In the genomic region with DNA sequence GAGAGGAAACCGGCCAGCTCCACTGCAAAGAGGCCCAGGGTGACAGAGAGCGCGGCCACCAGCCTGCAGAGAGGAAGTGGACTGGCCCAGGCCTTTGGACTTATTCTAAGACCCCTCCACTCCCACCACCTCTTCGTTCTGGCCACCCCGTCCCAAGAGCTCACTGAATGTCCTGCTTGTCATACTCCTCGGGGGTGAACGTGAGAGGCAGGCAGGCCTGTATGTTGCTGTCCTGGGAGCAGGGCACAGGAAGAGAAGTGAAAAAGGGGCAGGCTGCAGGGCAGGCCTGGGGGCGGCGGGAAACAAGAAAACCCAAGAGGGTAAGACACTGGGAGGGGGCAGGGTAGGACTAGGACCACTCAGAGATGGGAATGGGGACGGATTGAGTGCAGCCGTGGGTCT, we compare ENCODE assay signal across 8 cellular contexts. TPM values are rescaled to one million over a fixed set of nuclear protein-coding genes. Genes with fewer than 3 reads are reported as not detected.
DNase-seq lines count a peak whose midpoint lies in the region; ATAC-seq lines count a peak whose summit lies in the region.

No MANE protein-coding gene starts in this region.

- DNase-seq in T-helper 1 cell (no peak), OCI-M1 (lab: John Stamatoyannopoulos, UW) (peak; percentile 80), AG08396 (ENCODE audit: low spot score) (no peak), activated gamma-delta T cell (lab: John Stamatoyannopoulos, UW) (no peak)
- DNase-seq in effector memory CD8-positive, alpha-beta T cell, result no peak
- DNase-seq in naive thymus-derived CD8-positive, alpha-beta T cell, result no peak
- DNase-seq in NK-92 treated with Interleukin-12 subunit alpha and Interleukin-12 subunit beta, amount 100 ng/mL, for 24 hours (lab: John Stamatoyannopoulos, UW), result no peak

- no peak for ATAC-seq in effector memory CD8-positive, alpha-beta T cell (replicated peaks)
- no peak for ATAC-seq in naive thymus-derived CD8-positive, alpha-beta T cell

- no peaks in the 10 kb centered on the region for H3K9me3 Mint-ChIP-seq in T-helper 1 cell treated with Interleukin-12 subunit alpha and Interleukin-12 subunit beta and Interleukin-4 antibody, amounts not matched to agents 30 μg/mL and 1 μg/mL, for 36 hours
- no peaks in the 10 kb centered on the region for H3K9me3 Mint-ChIP-seq in effector memory CD8-positive, alpha-beta T cell
- no peaks in the 10 kb centered on the region for H3K9me3 Mint-ChIP-seq in naive thymus-derived CD8-positive, alpha-beta T cell

- peaks cover 1% of the 10 kb centered on the region for H3K27me3 Mint-ChIP-seq in T-helper 1 cell treated with Interleukin-12 subunit alpha and Interleukin-12 subunit beta and Interleukin-4 antibody, amounts not matched to agents 30 μg/mL and 1 μg/mL, for 36 hours (ENCODE audit: low read depth)
- H3K27me3 Mint-ChIP-seq in effector memory CD8-positive, alpha-beta T cell, result no peaks in the 10 kb centered on the region
- H3K27me3 Mint-ChIP-seq in naive thymus-derived CD8-positive, alpha-beta T cell, result no peaks in the 10 kb centered on the region

- peaks cover 43% of the 10 kb centered on the region for H3K4me1 Mint-ChIP-seq in T-helper 1 cell treated with Interleukin-12 subunit alpha and Interleukin-12 subunit beta and Interleukin-4 antibody, amounts not matched to agents 30 μg/mL and 1 μg/mL, for 36 hours (ENCODE audit: low read depth)
- peaks cover 30 to 41% of the 10 kb centered on the region in 2 donors for H3K4me1 Mint-ChIP-seq in effector memory CD8-positive, alpha-beta T cell (ENCODE audit: low read depth in 2 of 2)
- peaks cover 20 to 56% (median 52%) of the 10 kb centered on the region in 4 donors for H3K4me1 Mint-ChIP-seq in naive thymus-derived CD8-positive, alpha-beta T cell

- peak overlapping the region; percentile 97 for H3K4me3 Mint-ChIP-seq in T-helper 1 cell treated with Interleukin-12 subunit alpha and Interleukin-12 subunit beta and Interleukin-4 antibody, amounts not matched to agents 30 μg/mL and 1 μg/mL, for 36 hours
- peak overlapping the region; percentile 96 to 97 for H3K4me3 Mint-ChIP-seq in effector memory CD8-positive, alpha-beta T cell
- peak overlapping the region; percentile 89 to 94 (median 92) for H3K4me3 Mint-ChIP-seq in naive thymus-derived CD8-positive, alpha-beta T cell

- peak overlapping the region; percentile 96 for H3K27ac Mint-ChIP-seq in T-helper 1 cell treated with Interleukin-12 subunit alpha and Interleukin-12 subunit beta and Interleukin-4 antibody, amounts not matched to agents 30 μg/mL and 1 μg/mL, for 36 hours
- peak overlapping the region; percentile 92 to 97 for H3K27ac Mint-ChIP-seq in effector memory CD8-positive, alpha-beta T cell
- H3K27ac Mint-ChIP-seq in naive thymus-derived CD8-positive, alpha-beta T cell, result peak overlapping the region; percentile 92 to 100 (median 100)

- no peaks in the 10 kb centered on the region for H3K36me3 Mint-ChIP-seq in T-helper 1 cell treated with Interleukin-12 subunit alpha and Interleukin-12 subunit beta and Interleukin-4 antibody, amounts not matched to agents 30 μg/mL and 1 μg/mL, for 36 hours (ENCODE audit: low read depth)
- peaks cover 33% of the 10 kb centered on the region for H3K36me3 Mint-ChIP-seq in effector memory CD8-positive, alpha-beta T cell (ENCODE audit: insufficient read depth)
- H3K36me3 Mint-ChIP-seq in naive thymus-derived CD8-positive, alpha-beta T cell, result no peaks in the 10 kb centered on the region

- POLR2A ChIA-PET in naive thymus-derived CD8-positive, alpha-beta T cell (lab: Charles Lee), result interaction anchor here (0.9 to 41.9 kb wide), 7 partner anchors 6 to 120 kb away, joined by 3 to 1171 read pairs (median 8); partner anchors contain the start of genes BORCS6, CTC1, PER1 and SLC25A35

RNA-seq across cellular contexts. Expression of gene TMEM107, which starts 0.4 kb away (rescaled TPM):
- 10 to 100 TPM; 17.2 to 19.4 TPM for total RNA-seq in naive thymus-derived CD8-positive, alpha-beta T cell
- 10 to 100 TPM; 36.4 to 55.3 (median 41.9) TPM for polyA plus RNA-seq in naive thymus-derived CD8-positive, alpha-beta T cell

RNA-seq across cellular contexts. Expression of gene VAMP2, which starts 13.0 kb away (rescaled TPM):
- 100 to 1,000 TPM; 219 to 238 TPM for total RNA-seq in naive thymus-derived CD8-positive, alpha-beta T cell
- polyA plus RNA-seq in naive thymus-derived CD8-positive, alpha-beta T cell, result 10 to 100 TPM; 50.4 to 84.2 (median 64.4) TPM

RNA-seq across cellular contexts. Expression of gene BORCS6, which starts 14.2 kb away (rescaled TPM):
- total RNA-seq in naive thymus-derived CD8-positive, alpha-beta T cell, result 10 to 100 TPM; 15.1 to 15.5 TPM
- 10 to 100 TPM; 16.1 to 22.6 (median 16.9) TPM for polyA plus RNA-seq in naive thymus-derived CD8-positive, alpha-beta T cell

RNA-seq across cellular contexts. Expression of gene PER1, which starts 23.6 kb away (rescaled TPM):
- total RNA-seq in naive thymus-derived CD8-positive, alpha-beta T cell, result 100 to 1,000 TPM; 148 to 153 TPM
- 10 to 100 TPM in 2 of 3 donors, 1 to 10 TPM in 1; 6.1 to 11.4 (median 10.7) TPM for polyA plus RNA-seq in naive thymus-derived CD8-positive, alpha-beta T cell

RNA-seq across cellular contexts. Expression of gene AURKB, which starts 34.6 kb away (rescaled TPM):
- total RNA-seq in naive thymus-derived CD8-positive, alpha-beta T cell, result not detected
- not detected for polyA plus RNA-seq in naive thymus-derived CD8-positive, alpha-beta T cell
